ENCODE assay signal across 1 cellular context in the genomic region with DNA sequence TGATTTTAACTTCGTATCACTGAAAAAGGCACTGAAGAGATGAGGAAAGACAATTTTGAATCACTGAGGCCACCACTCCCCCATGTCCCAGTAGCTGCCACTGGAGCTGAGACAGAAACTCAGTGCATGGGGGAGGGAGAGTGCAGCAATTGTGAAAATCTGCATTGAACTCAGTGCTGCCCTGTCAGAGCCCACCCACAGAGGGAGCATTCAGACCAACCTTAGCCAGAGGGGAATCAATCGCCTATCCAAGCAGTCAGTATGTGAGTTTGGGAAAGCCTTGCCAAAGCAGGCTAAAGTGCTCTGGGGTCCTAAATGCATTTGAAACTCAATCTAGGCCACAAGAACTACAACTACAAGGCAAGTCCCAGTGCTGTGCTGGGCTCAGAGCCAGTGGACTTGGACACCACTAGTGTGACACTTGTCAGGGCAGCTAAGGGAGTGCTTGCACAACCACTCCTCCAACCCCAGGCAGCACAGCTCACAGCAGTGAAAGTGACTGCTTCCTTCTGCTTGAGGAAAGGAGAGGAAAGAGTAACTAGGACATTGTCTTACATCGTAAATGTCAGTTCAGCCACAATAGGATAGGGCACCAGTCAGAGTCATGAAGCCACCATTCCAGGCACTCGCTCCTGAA.
TF ChIP-seq lines count a peak whose summit lies in the region.

No MANE protein-coding gene starts in this region.

TF ChIP-seq in HepG2, 621 proteins besides CTCF, POLR2A, EP300 and RAD21:
- peak; percentile 43; the same call in 1 of the 2 replicates for TF ChIP-seq STAG1 (CRISPR knock-in tag; IDR thresholded peaks at IDR 0.05)
- peak; percentile 49; the same call in 1 of the 2 replicates for TF ChIP-seq ZNF563 (CRISPR knock-in tag; IDR thresholded peaks at IDR 0.05)
- TF ChIP-seq SOX6 (IDR thresholded peaks at IDR 0.05): no peak
- TF ChIP-seq SOX6 (CRISPR knock-in tag; IDR thresholded peaks at IDR 0.05): no peak
- TF ChIP-seq ATRX (CRISPR knock-in tag; IDR thresholded peaks at IDR 0.05; ENCODE audit: borderline replicate concordance): no peak
